9 cellular contexts compared by ENCODE assay signal in the genomic region with DNA sequence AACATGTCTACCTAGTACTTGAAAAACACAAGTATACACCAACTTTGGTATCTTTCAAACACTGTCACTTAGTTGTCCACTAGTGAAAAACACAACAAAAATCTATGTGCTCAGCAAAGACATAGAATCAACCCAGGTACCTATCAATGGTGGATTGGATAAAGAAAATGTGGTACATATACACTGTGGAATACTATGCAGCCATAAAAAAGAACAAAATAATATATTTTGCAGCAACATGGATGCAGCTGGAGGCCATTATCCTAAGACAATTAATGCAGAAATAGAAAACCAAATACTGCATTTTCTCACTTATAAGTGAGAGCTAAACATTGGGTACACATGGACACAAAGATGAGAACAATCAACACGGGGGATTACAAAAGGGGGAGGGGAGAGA.
"Had no signal": no experiment of that assay in that cellular context is flagged by ENCODE, and none has a peak within 500 bp of the region (broad histone marks: within the 10 kb centered on the region; RNA-seq: fewer than 3 reads in every experiment).

No MANE protein-coding gene starts in this region.

- FAIRE-seq: H1, H54, HTR-8/SVneo had no signal

- H3K4me1 Mint-ChIP-seq: GM23338, H9 had no signal

- H3K4me2 ChIP-seq: GM23338, KMS-11 had no signal

- DNase-seq: H9, IMR-90, KBM-7 had no signal

- H3K9me3 Mint-ChIP-seq: GM23338, H9 had no signal

- ATAC-seq: GM23338, HCT116 had no signal

- H3K4me3 ChIP-seq: GM23338 had no signal

- H2AFZ ChIP-seq: GM23338 had no signal

- H3K9ac ChIP-seq: KMS-11 had no signal

- H3K4me3 Mint-ChIP-seq: GM23338, H9 had no signal

- H3K27ac Mint-ChIP-seq: GM23338, H9 had no signal

- H3K27ac ChIP-seq: KMS-11 had no signal
